Comparison of ENCODE assay signal across 10 cellular contexts in genomic region chr2:26299488-26300092, GRCh38. TPM values are rescaled to one million over a fixed set of nuclear protein-coding genes. Genes with fewer than 3 reads are reported as not detected.
A peak's percentile ranks its signal among the peaks of the same experiment; 100 is the strongest.
DNase-seq lines count a peak whose midpoint lies in the region; ATAC-seq and TF ChIP-seq lines count a peak whose summit lies in the region.
"Had no signal": no experiment of that assay in that cellular context is flagged by ENCODE, and none has a peak within 500 bp of the region (broad histone marks: within the 10 kb centered on the region; RNA-seq: fewer than 3 reads in every experiment).

No MANE protein-coding gene starts in this region.

- no peaks in the 10 kb centered on the region for H3K36me3 ChIP-seq in CD4-positive, CD25-positive, alpha-beta regulatory T cell (ENCODE audit: control insufficient read depth, insufficient read depth, low read length)
- H3K36me3 ChIP-seq in cardiac muscle cell: no peaks in the 10 kb centered on the region

- peaks cover 20% of the 10 kb centered on the region for H3K27me3 Mint-ChIP-seq in CD4-positive, CD25-positive, alpha-beta regulatory T cell
- H3K27me3 Mint-ChIP-seq in activated CD4-positive, alpha-beta T cell treated with anti-CD3 and anti-CD28 coated beads, Interleukin-2, amount 10 ng/mL, durations not matched to agents 24 days and 14 days: peaks cover 18% of the 10 kb centered on the region
- no peaks in the 10 kb centered on the region for H3K27me3 Mint-ChIP-seq in CD14-positive monocyte (ENCODE audit: low read depth in 3 of 3)
- H3K27me3 Mint-ChIP-seq: stimulated activated naive CD8-positive, alpha-beta T cell treated with anti-CD3 and anti-CD28 coated beads, Interleukin-15, Interleukin-2, amounts not matched to agents 100 ng/mL and 50 ng/mL, for 24 hours had no signal

- ATAC-seq in CD4-positive, CD25-positive, alpha-beta regulatory T cell (ENCODE audit: low read depth in 2 of 2): peak; percentile 36 to 38
- ATAC-seq in GM21723 (IDR thresholded peaks at IDR 0.05; ENCODE audit: unreplicated experiment): no peak

- H3K9me3 ChIP-seq in CD4-positive, CD25-positive, alpha-beta regulatory T cell (ENCODE audit: control insufficient read depth in 2 of 2, low read length in 2 of 2): peaks cover 0 to 4% of the 10 kb centered on the region in 2 experiments
- no peaks in the 10 kb centered on the region for H3K9me3 ChIP-seq in cardiac muscle cell (ENCODE audit: low read depth)

- H3K27me3 ChIP-seq in CD4-positive, CD25-positive, alpha-beta regulatory T cell (ENCODE audit: control insufficient read depth, insufficient read depth, low read length): no peaks in the 10 kb centered on the region
- H3K27me3 ChIP-seq in cardiac muscle cell: peaks cover 44% of the 10 kb centered on the region

- H3K4me1 ChIP-seq in CD4-positive, CD25-positive, alpha-beta regulatory T cell (ENCODE audit: control insufficient read depth, insufficient read depth, low read length, poor library complexity, severe bottlenecking): peaks cover 16% of the 10 kb centered on the region
- peaks cover 11% of the 10 kb centered on the region for H3K4me1 ChIP-seq in cardiac muscle cell (ENCODE audit: low read depth)

- peak overlapping the region; percentile 87 for H3K4me3 ChIP-seq in CD4-positive, CD25-positive, alpha-beta regulatory T cell (ENCODE audit: low read depth, low read length)
- H3K4me3 ChIP-seq in cardiac muscle cell: peak overlapping the region; percentile 18

- no peak overlapping the region for H3K4me3 Mint-ChIP-seq in CD4-positive, CD25-positive, alpha-beta regulatory T cell
- H3K4me3 Mint-ChIP-seq in activated CD4-positive, alpha-beta T cell treated with anti-CD3 and anti-CD28 coated beads, Interleukin-2, amount 10 ng/mL, durations not matched to agents 24 days and 14 days: no peak overlapping the region
- no peak overlapping the region for H3K4me3 Mint-ChIP-seq in CD14-positive monocyte
- H3K4me3 Mint-ChIP-seq: stimulated activated naive CD8-positive, alpha-beta T cell treated with anti-CD3 and anti-CD28 coated beads, Interleukin-15, Interleukin-2, amounts not matched to agents 100 ng/mL and 50 ng/mL, for 24 hours; T-helper 1 cell treated with Interleukin-12 subunit alpha and Interleukin-12 subunit beta and Interleukin-4 antibody, amounts not matched to agents 30 μg/mL and 1 μg/mL, for 36 hours had no signal

- peaks cover 7% of the 10 kb centered on the region for H3K36me3 Mint-ChIP-seq in CD4-positive, CD25-positive, alpha-beta regulatory T cell
- H3K36me3 Mint-ChIP-seq in activated CD4-positive, alpha-beta T cell treated with anti-CD3 and anti-CD28 coated beads, Interleukin-2, amount 10 ng/mL, durations not matched to agents 24 days and 14 days (ENCODE audit: low read depth): no peaks in the 10 kb centered on the region
- H3K36me3 Mint-ChIP-seq in CD14-positive monocyte: peaks cover 0 to 4% of the 10 kb centered on the region in 2 donors

- peak in 2 of 3 donors; percentile 22 to 55 for DNase-seq in CD4-positive, CD25-positive, alpha-beta regulatory T cell
- DNase-seq in HCEC 1CT: peak; percentile 46
- DNase-seq in activated CD4-positive, alpha-beta T cell treated with anti-CD3 and anti-CD28 coated beads, Interleukin-2, amount 10 ng/mL, durations not matched to agents 24 days and 14 days: peak; percentile 74
- DNase-seq in cardiac muscle cell (ENCODE audit: low read depth in 1 of 2, low spot score in 1 of 2): peak; percentile 40 to 77
- peak; percentile 30 for DNase-seq in pons (ENCODE audit: low spot score)
- DNase-seq in CD14-positive monocyte (ENCODE audit: low spot score): no peak
- DNase-seq in NCI-H1105 treated with DMSO at 0.1 percent for 48 hours (lab: John Stamatoyannopoulos, UW): no peak

- no peak for TF ChIP-seq CTCF in cardiac muscle cell (IDR thresholded peaks at IDR 0.05; ENCODE audit: low read depth, low read length)
- no peak for TF ChIP-seq CTCF in CD14-positive monocyte (IDR thresholded peaks at IDR 0.05)

- intact Hi-C loops in activated CD4-positive, alpha-beta T cell treated with anti-CD3 and anti-CD28 coated beads, Interleukin-2, amount 10 ng/mL, durations not matched to agents 24 days and 14 days (cut with micrococcal nuclease): loop anchor here (1.0 kb wide), 1 partner anchor 54 kb away; no protein-coding TSS in a partner anchor
- intact Hi-C loops in CD14-positive monocyte (cut with micrococcal nuclease): no loop called here

- H3K27ac ChIP-seq in CD4-positive, CD25-positive, alpha-beta regulatory T cell (ENCODE audit: insufficient read depth, low read length, poor library complexity, severe bottlenecking): peak overlapping the region; percentile 55
- no peak overlapping the region for H3K27ac ChIP-seq in cardiac muscle cell

- peaks cover 0 to 3% (median 0%) of the 10 kb centered on the region in 7 donors for H3K9me3 Mint-ChIP-seq in CD4-positive, CD25-positive, alpha-beta regulatory T cell
- H3K9me3 Mint-ChIP-seq in activated CD4-positive, alpha-beta T cell treated with anti-CD3 and anti-CD28 coated beads, Interleukin-2, amount 10 ng/mL, durations not matched to agents 24 days and 14 days: no peaks in the 10 kb centered on the region
- H3K9me3 Mint-ChIP-seq in CD14-positive monocyte: peaks cover 0 to 4% (median 0%) of the 10 kb centered on the region in 7 donors
- H3K9me3 Mint-ChIP-seq: stimulated activated naive CD8-positive, alpha-beta T cell treated with anti-CD3 and anti-CD28 coated beads, Interleukin-15, Interleukin-2, amounts not matched to agents 100 ng/mL and 50 ng/mL, for 24 hours; T-helper 1 cell treated with Interleukin-12 subunit alpha and Interleukin-12 subunit beta and Interleukin-4 antibody, amounts not matched to agents 30 μg/mL and 1 μg/mL, for 36 hours had no signal

- no peaks in the 10 kb centered on the region for H3K4me1 Mint-ChIP-seq in CD4-positive, CD25-positive, alpha-beta regulatory T cell
- no peaks in the 10 kb centered on the region for H3K4me1 Mint-ChIP-seq in activated CD4-positive, alpha-beta T cell treated with anti-CD3 and anti-CD28 coated beads, Interleukin-2, amount 10 ng/mL, durations not matched to agents 24 days and 14 days
- H3K4me1 Mint-ChIP-seq in CD14-positive monocyte: peaks cover 11% of the 10 kb centered on the region

- H3K27ac Mint-ChIP-seq in CD4-positive, CD25-positive, alpha-beta regulatory T cell: no peak overlapping the region
- H3K27ac Mint-ChIP-seq in activated CD4-positive, alpha-beta T cell treated with anti-CD3 and anti-CD28 coated beads, Interleukin-2, amount 10 ng/mL, durations not matched to agents 24 days and 14 days: no peak overlapping the region
- no peak overlapping the region for H3K27ac Mint-ChIP-seq in CD14-positive monocyte
- H3K27ac Mint-ChIP-seq: stimulated activated naive CD8-positive, alpha-beta T cell treated with anti-CD3 and anti-CD28 coated beads, Interleukin-15, Interleukin-2, amounts not matched to agents 100 ng/mL and 50 ng/mL, for 24 hours; T-helper 1 cell treated with Interleukin-12 subunit alpha and Interleukin-12 subunit beta and Interleukin-4 antibody, amounts not matched to agents 30 μg/mL and 1 μg/mL, for 36 hours had no signal

RNA-seq across cellular contexts. Expression of gene SELENOI, which starts 46.4 kb away (rescaled TPM):
- 42.8 TPM for total RNA-seq in CD4-positive, CD25-positive, alpha-beta regulatory T cell
- 1 to 10 TPM; 6.0 to 7.1 (median 6.3) TPM for polyA plus RNA-seq in CD4-positive, CD25-positive, alpha-beta regulatory T cell
- total RNA-seq in activated CD4-positive, alpha-beta T cell treated with anti-CD3 and anti-CD28 coated beads, Interleukin-2, amount 10 ng/mL, durations not matched to agents 24 days and 14 days: 63.7 and 68.8 TPM in 2 replicates
- 9.3 and 13.7 TPM in 2 replicates for total RNA-seq in cardiac muscle cell
- 8.1 and 10.4 TPM in 2 replicates for polyA plus RNA-seq in cardiac muscle cell
- polyA plus RNA-seq in CD14-positive monocyte: 1 to 10 TPM; 2.3 to 2.5 TPM

RNA-seq across cellular contexts. Expression of gene ADGRF3, which starts 47.0 kb away (rescaled TPM):
- total RNA-seq in CD4-positive, CD25-positive, alpha-beta regulatory T cell: 1.8 TPM
- polyA plus RNA-seq in CD4-positive, CD25-positive, alpha-beta regulatory T cell: under 1 TPM; 0.23 to 0.57 (median 0.32) TPM
- 3.4 and 3.5 TPM in 2 replicates for total RNA-seq in activated CD4-positive, alpha-beta T cell treated with anti-CD3 and anti-CD28 coated beads, Interleukin-2, amount 10 ng/mL, durations not matched to agents 24 days and 14 days
- total RNA-seq in cardiac muscle cell: 0.11 and 0.12 TPM in 2 replicates
- 0.33 and 0.56 TPM in 2 replicates for polyA plus RNA-seq in cardiac muscle cell
- polyA plus RNA-seq in CD14-positive monocyte: not detected

RNA-seq across cellular contexts. Expression of gene HADHB, which starts 54.9 kb away (rescaled TPM):
- total RNA-seq in CD4-positive, CD25-positive, alpha-beta regulatory T cell: 58.9 TPM
- 100 to 1,000 TPM; 116 to 139 (median 127) TPM for polyA plus RNA-seq in CD4-positive, CD25-positive, alpha-beta regulatory T cell
- 81.2 and 86.6 TPM in 2 replicates for total RNA-seq in activated CD4-positive, alpha-beta T cell treated with anti-CD3 and anti-CD28 coated beads, Interleukin-2, amount 10 ng/mL, durations not matched to agents 24 days and 14 days
- total RNA-seq in cardiac muscle cell: 108 and 118 TPM in 2 replicates
- 189 and 229 TPM in 2 replicates for polyA plus RNA-seq in cardiac muscle cell
- 100 to 1,000 TPM; 186 to 200 TPM for polyA plus RNA-seq in CD14-positive monocyte

RNA-seq across cellular contexts. Expression of gene HADHA, which starts 55.2 kb away (rescaled TPM):
- 68.8 TPM for total RNA-seq in CD4-positive, CD25-positive, alpha-beta regulatory T cell
- polyA plus RNA-seq in CD4-positive, CD25-positive, alpha-beta regulatory T cell: 100 to 1,000 TPM; 127 to 140 (median 131) TPM
- 110 and 112 TPM in 2 replicates for total RNA-seq in activated CD4-positive, alpha-beta T cell treated with anti-CD3 and anti-CD28 coated beads, Interleukin-2, amount 10 ng/mL, durations not matched to agents 24 days and 14 days
- total RNA-seq in cardiac muscle cell: 149 and 154 TPM in 2 replicates
- 197 and 223 TPM in 2 replicates for polyA plus RNA-seq in cardiac muscle cell
- polyA plus RNA-seq in CD14-positive monocyte: 100 to 1,000 TPM; 155 to 187 TPM

Comparison
In these comparisons a context has a peak if more than half of its experiments do, and no peak if none do; other contexts are left out.
1. DNase-seq: peak in CD4-positive, CD25-positive, alpha-beta regulatory T cell (2 of 3), HCEC 1CT (single experiment), activated CD4-positive, alpha-beta T cell treated with anti-CD3 and anti-CD28 coated beads, Interleukin-2, amount 10 ng/mL, durations not matched to agents 24 days and 14 days (single experiment), cardiac muscle cell (2 of 2) and pons (single experiment); none in CD14-positive monocyte (single experiment) and NCI-H1105 treated with DMSO at 0.1 percent for 48 hours (single experiment).